ENCODE assay signal across 14 cellular contexts in the genomic region with DNA sequence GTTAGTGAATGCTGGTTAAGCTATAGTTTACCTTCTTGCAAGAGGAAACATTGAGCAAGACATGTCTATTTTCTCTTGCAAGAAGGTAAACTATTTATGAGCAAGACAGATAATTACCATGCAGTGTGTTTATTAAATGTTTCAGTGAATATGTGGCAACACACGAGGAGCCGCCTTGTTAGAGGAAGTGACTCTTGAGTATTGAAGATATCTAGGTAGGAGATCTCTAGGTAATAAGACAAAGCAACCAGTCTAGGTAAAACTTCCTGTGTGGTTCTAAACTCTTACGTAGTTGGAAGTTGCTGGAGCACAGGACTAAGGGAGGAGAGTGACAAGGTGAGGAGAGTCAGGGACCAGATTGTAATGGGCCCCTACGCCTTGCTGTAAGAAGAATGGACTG.
"Had no signal": no experiment of that assay in that cellular context is flagged by ENCODE, and none has a peak within 500 bp of the region (broad histone marks: within the 10 kb centered on the region; RNA-seq: fewer than 3 reads in every experiment).

No MANE protein-coding gene starts in this region.

- H3K4me3 Mint-ChIP-seq: mesothelial cell of epicardium; stimulated activated naive CD8-positive, alpha-beta T cell treated with anti-CD3 and anti-CD28 coated beads, Interleukin-15, amount 100 ng/mL, for 72 hours had no signal

- H3K9me3 ChIP-seq: ascending aorta, breast epithelium, gastrocnemius medialis, heart right ventricle, lower lobe of right lung, psoas muscle, right lobe of liver, testis, upper lobe of right lung had no signal

- H3K4me3 ChIP-seq: ascending aorta, breast epithelium, gastrocnemius medialis, heart right ventricle, lower lobe of right lung, psoas muscle, right lobe of liver, testis, upper lobe of right lung had no signal

- H3K9me3 Mint-ChIP-seq: mesothelial cell of epicardium; stimulated activated naive CD8-positive, alpha-beta T cell treated with anti-CD3 and anti-CD28 coated beads, Interleukin-15, amount 100 ng/mL, for 72 hours had no signal

- DNase-seq: activated CD4-positive, alpha-beta T cell treated with anti-CD3 and anti-CD28 coated beads for 4 hours; activated effector memory CD4-positive, alpha-beta T cell treated with Interleukin-2 at 50 U/mL for 16 hours; dermis blood vessel endothelial cell; gastrocnemius medialis; heart right ventricle; lower lobe of right lung; psoas muscle; right lobe of liver; stimulated activated naive CD8-positive, alpha-beta T cell treated with anti-CD3 and anti-CD28 coated beads, Interleukin-15, amount 100 ng/mL, for 72 hours; testis; upper lobe of right lung had no signal

- H3K4me1 Mint-ChIP-seq: mesothelial cell of epicardium; stimulated activated naive CD8-positive, alpha-beta T cell treated with anti-CD3 and anti-CD28 coated beads, Interleukin-15, amount 100 ng/mL, for 72 hours had no signal

- H3K27me3 Mint-ChIP-seq: stimulated activated naive CD8-positive, alpha-beta T cell treated with anti-CD3 and anti-CD28 coated beads, Interleukin-15, amount 100 ng/mL, for 72 hours had no signal

- H3K27ac Mint-ChIP-seq: mesothelial cell of epicardium had no signal

- ATAC-seq: gastrocnemius medialis; heart right ventricle; lower lobe of right lung; psoas muscle; right lobe of liver; stimulated activated naive CD8-positive, alpha-beta T cell treated with anti-CD3 and anti-CD28 coated beads, Interleukin-15, amount 100 ng/mL, for 72 hours; upper lobe of right lung had no signal
